In genomic region chr11:65644837-65645236, GRCh38 we compare ENCODE assay signal across 1 cellular context.
TF ChIP-seq lines count a peak whose summit lies in the region.

No MANE protein-coding gene starts in this region.

TF ChIP-seq in H1, 55 proteins besides CTCF, POLR2A, EP300 and RAD21:
- TF ChIP-seq SUZ12 (IDR thresholded peaks at IDR 0.05; ENCODE audit: low read length) = no peak
- no peak for TF ChIP-seq BRCA1 (IDR thresholded peaks at IDR 0.05; ENCODE audit: low read depth, low read length)
- TF ChIP-seq KDM4A (IDR thresholded peaks at IDR 0.05; ENCODE audit: low read depth, low read length, severe bottlenecking) = no peak
- no peak for TF ChIP-seq ATF2 (IDR thresholded peaks at IDR 0.05; ENCODE audit: low read length)
- no peak for TF ChIP-seq RBBP5 (IDR thresholded peaks at IDR 0.05; ENCODE audit: borderline replicate concordance, low read depth, low read length)
- TF ChIP-seq E2F6 (IDR thresholded peaks at IDR 0.05) = no peak
- no peak for TF ChIP-seq HDAC6 (IDR thresholded peaks at IDR 0.05; ENCODE audit: low read depth, low read length)
- no peak for TF ChIP-seq MAX (IDR thresholded peaks at IDR 0.05)
- TF ChIP-seq SIX5 (IDR thresholded peaks at IDR 0.05; ENCODE audit: low read depth, low read length) = no peak
- no peak for TF ChIP-seq SP2 (IDR thresholded peaks at IDR 0.05; ENCODE audit: low read length)
- TF ChIP-seq GABPA (IDR thresholded peaks at IDR 0.05; ENCODE audit: borderline replicate concordance, insufficient read depth, low read length) = no peak
